Comparison of ENCODE assay signal across 1 cellular context in the genomic region with DNA sequence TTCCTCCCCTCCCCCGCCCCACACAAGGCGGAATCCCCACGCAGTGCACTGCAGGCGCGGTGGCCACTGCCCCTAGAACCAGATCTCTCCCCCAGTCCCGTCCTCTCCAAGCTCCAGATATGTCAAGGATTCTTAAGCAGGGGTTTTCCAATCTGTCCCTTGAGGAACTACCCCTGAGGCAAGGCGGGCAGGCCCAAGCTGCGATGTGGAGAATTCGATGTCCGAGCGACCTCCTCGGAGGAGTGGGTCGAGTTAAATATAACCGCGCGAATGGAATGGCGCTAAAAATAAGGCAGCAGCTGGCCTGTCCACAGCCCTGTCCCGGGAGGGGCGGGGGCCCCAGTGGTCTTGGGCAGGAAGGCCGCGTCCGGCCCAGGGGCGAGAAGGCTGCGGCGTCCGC.
TF ChIP-seq lines count a peak whose summit lies in the region.

No MANE protein-coding gene starts in this region.

TF ChIP-seq in K562, 482 proteins besides CTCF, POLR2A, EP300 and RAD21:
- TF ChIP-seq POLR2B (IDR thresholded peaks at IDR 0.05; ENCODE audit: low read depth, partially characterized antibody) = no peak
- TF ChIP-seq BHLHE40 (IDR thresholded peaks at IDR 0.05; ENCODE audit: low read length) = no peak
- TF ChIP-seq E4F1 (CRISPR knock-in tag; IDR thresholded peaks at IDR 0.05; ENCODE audit: borderline replicate concordance) = no peak
- TF ChIP-seq ZNF197 (CRISPR knock-in tag; IDR thresholded peaks at IDR 0.05; ENCODE audit: low read depth) = no peak
- no peak for TF ChIP-seq ZNF146 (CRISPR knock-in tag; IDR thresholded peaks at IDR 0.05; ENCODE audit: unreplicated experiment)
- no peak for TF ChIP-seq SUPT5H (IDR thresholded peaks at IDR 0.05)
- no peak for TF ChIP-seq RBM39 (optimal IDR thresholded peaks at IDR 0.05; ENCODE audit: low read depth, low read length)
- TF ChIP-seq ETS2 (tag; IDR thresholded peaks at IDR 0.05; ENCODE audit: borderline replicate concordance, poor library complexity, severe bottlenecking) = no peak
- no peak for TF ChIP-seq ZNF324 (CRISPR knock-in tag; IDR thresholded peaks at IDR 0.05)
- no peak for TF ChIP-seq ZNF280A (IDR thresholded peaks at IDR 0.05; ENCODE audit: low read depth, partially characterized antibody)
- no peak for TF ChIP-seq CSDE1 (IDR thresholded peaks at IDR 0.05)
- TF ChIP-seq HDAC2 (IDR thresholded peaks at IDR 0.05) = no peak
TF ChIP-seq in K562: peak in this region for 0.
